Comparison of ENCODE assay signal across 38 cellular contexts in the genomic region with DNA sequence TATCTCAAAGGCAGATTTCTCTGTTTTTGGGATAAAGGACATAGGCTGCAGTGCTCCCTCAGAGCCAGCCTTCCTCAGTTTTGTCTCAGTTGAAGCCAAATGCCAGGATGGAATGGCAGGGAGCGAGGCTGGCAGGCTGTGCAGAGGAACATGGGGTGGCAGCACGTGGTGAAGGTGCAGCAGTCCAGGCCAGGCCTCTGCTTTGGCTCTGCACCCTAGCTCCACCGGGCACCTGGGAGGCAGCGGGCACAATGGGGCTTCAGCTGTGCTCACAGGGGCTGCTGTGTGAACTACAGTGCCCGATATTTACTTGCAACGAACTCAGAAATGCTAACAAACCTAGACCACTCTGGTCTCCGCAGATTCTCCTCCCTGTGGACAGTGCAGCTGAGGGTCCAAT.
"Had no signal": no experiment of that assay in that cellular context is flagged by ENCODE, and none has a peak within 500 bp of the region (broad histone marks: within the 10 kb centered on the region; RNA-seq: fewer than 3 reads in every experiment).

No MANE protein-coding gene starts in this region.

- H3K36me3 Mint-ChIP-seq: activated CD4-positive, alpha-beta memory T cell treated with anti-CD3 and anti-CD28 coated beads for 36 hours; activated naive CD4-positive, alpha-beta T cell treated with anti-CD3 and anti-CD28 coated beads, Interleukin-2, amount 50 U/mL, for 72 hours; activated naive CD8-positive, alpha-beta T cell treated with anti-CD3 and anti-CD28 coated beads for 36 hours; brain had no signal

- H3K4me1 ChIP-seq: adrenal gland, ascending aorta had no signal

- H3K4me3 ChIP-seq: adrenal gland, ascending aorta, cardiac muscle cell had no signal

- H3K9me3 Mint-ChIP-seq: activated B cell treated with CpG ODN at 0.5 μM for 24 hours; activated CD4-positive, alpha-beta memory T cell treated with anti-CD3 and anti-CD28 coated beads for 36 hours; activated CD4-positive, alpha-beta T cell treated with anti-CD3 and anti-CD28 coated beads, Interleukin-2, amount 10 ng/mL, durations not matched to agents 24 days and 14 days; activated CD8-positive, alpha-beta T cell treated with anti-CD3 and anti-CD28 coated beads for 36 hours; activated naive CD4-positive, alpha-beta T cell treated with anti-CD3 and anti-CD28 coated beads for 36 hours; activated naive CD4-positive, alpha-beta T cell treated with anti-CD3 and anti-CD28 coated beads, Interleukin-2, amount 50 U/mL, for 72 hours; activated naive CD8-positive, alpha-beta T cell treated with anti-CD3 and anti-CD28 coated beads for 36 hours; activated T-cell treated with anti-CD3 and anti-CD28 coated beads, Interleukin-2, amount 50 U/mL, for 4 hours; activated T-cell treated with anti-CD3 and anti-CD28 coated beads, Interleukin-2, amount 50 U/mL, for 72 hours; activated T-helper 1 cell treated with anti-CD3 and anti-CD28 coated beads, Interleukin-12 subunit alpha, Interleukin-12 subunit beta, Interleukin-2, Interleukin-4 antibody, amounts not matched to agents 30 ng/mL and 10 ng/mL and 1 ng/mL, durations not matched to agents 14 hours and 24 hours and 36 hours; activated T-helper 17 cell treated with anti-CD3 and anti-CD28 coated beads, Interleukin-2, amount 50 U/mL, for 72 hours; central memory CD8-positive, alpha-beta T cell; T-helper 1 cell treated with Interleukin-12 subunit alpha and Interleukin-12 subunit beta and Interleukin-4 antibody, amounts not matched to agents 30 μg/mL and 1 μg/mL, for 36 hours; T-helper 2 cell treated with Interferon-gamma antibody and Interleukin-4, amounts not matched to agents 5 μg/mL and 100 μg/mL, for 36 hours had no signal

- H3K36me3 ChIP-seq: adrenal gland, ascending aorta, cardiac muscle cell had no signal

- ATAC-seq: activated CD8-positive, alpha-beta T cell treated with anti-CD3 and anti-CD28 coated beads for 36 hours; activated naive CD4-positive, alpha-beta T cell treated with anti-CD3 and anti-CD28 coated beads, Interleukin-2, amount 50 U/mL, for 72 hours; activated T-cell treated with anti-CD3 and anti-CD28 coated beads, Interleukin-2, amount 50 U/mL, for 4 hours; activated T-cell treated with anti-CD3 and anti-CD28 coated beads, Interleukin-2, amount 50 U/mL, for 72 hours; activated T-helper 17 cell treated with anti-CD3 and anti-CD28 coated beads, Interleukin-2, amount 50 U/mL, for 72 hours had no signal

- FAIRE-seq: bronchial epithelial cell, TTC549 had no signal

- H3K27me3 ChIP-seq: adrenal gland, ascending aorta, cardiac muscle cell had no signal

- H3K27ac Mint-ChIP-seq: activated B cell treated with CpG ODN at 0.5 μM for 24 hours; activated CD4-positive, alpha-beta memory T cell treated with anti-CD3 and anti-CD28 coated beads for 36 hours; activated CD4-positive, alpha-beta T cell treated with anti-CD3 and anti-CD28 coated beads, Interleukin-2, amount 10 ng/mL, durations not matched to agents 24 days and 14 days; activated CD8-positive, alpha-beta T cell treated with anti-CD3 and anti-CD28 coated beads for 36 hours; activated naive CD4-positive, alpha-beta T cell treated with anti-CD3 and anti-CD28 coated beads for 36 hours; activated naive CD4-positive, alpha-beta T cell treated with anti-CD3 and anti-CD28 coated beads, Interleukin-2, amount 50 U/mL, for 72 hours; activated naive CD8-positive, alpha-beta T cell treated with anti-CD3 and anti-CD28 coated beads for 36 hours; activated T-cell treated with anti-CD3 and anti-CD28 coated beads, Interleukin-2, amount 50 U/mL, for 72 hours; activated T-helper 1 cell treated with anti-CD3 and anti-CD28 coated beads, Interleukin-12 subunit alpha, Interleukin-12 subunit beta, Interleukin-2, Interleukin-4 antibody, amounts not matched to agents 30 ng/mL and 10 ng/mL and 1 ng/mL, durations not matched to agents 14 hours and 24 hours and 36 hours; activated T-helper 17 cell treated with anti-CD3 and anti-CD28 coated beads, Interleukin-2, amount 50 U/mL, for 72 hours; T-helper 1 cell treated with Interleukin-12 subunit alpha and Interleukin-12 subunit beta and Interleukin-4 antibody, amounts not matched to agents 30 μg/mL and 1 μg/mL, for 36 hours; T-helper 2 cell treated with Interferon-gamma antibody and Interleukin-4, amounts not matched to agents 5 μg/mL and 100 μg/mL, for 36 hours had no signal

- H3K27ac ChIP-seq: adrenal gland, ascending aorta, cardiac muscle cell, VCaP had no signal

- H3K4me1 Mint-ChIP-seq: activated B cell treated with CpG ODN at 0.5 μM for 24 hours; activated CD4-positive, alpha-beta T cell treated with anti-CD3 and anti-CD28 coated beads, Interleukin-2, amount 10 ng/mL, durations not matched to agents 24 days and 14 days; activated naive CD8-positive, alpha-beta T cell treated with anti-CD3 and anti-CD28 coated beads for 36 hours; activated T-helper 17 cell treated with anti-CD3 and anti-CD28 coated beads, Interleukin-2, amount 50 U/mL, for 72 hours; central memory CD8-positive, alpha-beta T cell had no signal

- H3K27me3 Mint-ChIP-seq: activated B cell treated with CpG ODN at 0.5 μM for 24 hours; activated CD4-positive, alpha-beta memory T cell treated with anti-CD3 and anti-CD28 coated beads for 36 hours; activated CD4-positive, alpha-beta T cell treated with anti-CD3 and anti-CD28 coated beads, Interleukin-2, amount 10 ng/mL, durations not matched to agents 24 days and 14 days; activated CD8-positive, alpha-beta T cell treated with anti-CD3 and anti-CD28 coated beads for 36 hours; activated naive CD8-positive, alpha-beta T cell treated with anti-CD3 and anti-CD28 coated beads for 36 hours; activated T-helper 17 cell treated with anti-CD3 and anti-CD28 coated beads, Interleukin-2, amount 50 U/mL, for 72 hours; central memory CD8-positive, alpha-beta T cell had no signal

- DNase-seq: activated B cell treated with CpG ODN at 0.5 μM for 24 hours; activated CD4-positive, alpha-beta memory T cell treated with anti-CD3 and anti-CD28 coated beads for 36 hours; activated CD4-positive, alpha-beta T cell treated with anti-CD3 and anti-CD28 coated beads for 4 hours; activated CD4-positive, alpha-beta T cell treated with anti-CD3 and anti-CD28 coated beads, Interleukin-2, amount 10 ng/mL, durations not matched to agents 24 days and 14 days; activated CD4-positive, alpha-beta T cell treated with anti-CD3 and anti-CD28 coated beads, Interleukin-2, amount 50 U/mL, for 1 hour; activated CD4-positive, alpha-beta T cell treated with anti-CD3 and anti-CD28 coated beads, Interleukin-2, amount 50 U/mL, for 4 hours; activated CD4-positive, CD25-positive, alpha-beta regulatory T cell treated with anti-CD3 and anti-CD28 coated beads, Interleukin-2, amount 50 U/mL, for 72 hours; activated CD8-positive, alpha-beta memory T cell treated with anti-CD3 and anti-CD28 coated beads, Interleukin-2, amount 50 U/mL, for 4 hours; activated CD8-positive, alpha-beta T cell treated with anti-CD3 and anti-CD28 coated beads for 36 hours; activated effector memory CD4-positive, alpha-beta T cell treated with anti-CD3 and anti-CD28 coated beads, Interleukin-2, amount 50 U/mL, for 16 hours; activated gamma-delta T cell treated with Interleukin-2 at 50 U/mL for 16 hours; activated naive CD4-positive, alpha-beta T cell; activated naive CD4-positive, alpha-beta T cell treated with anti-CD3 and anti-CD28 coated beads for 36 hours; activated naive CD4-positive, alpha-beta T cell treated with anti-CD3 and anti-CD28 coated beads, Interleukin-2, amount 50 U/mL, for 16 hours; activated naive CD8-positive, alpha-beta T cell treated with anti-CD3 and anti-CD28 coated beads for 36 hours; activated T-cell treated with anti-CD3 and anti-CD28 coated beads for 4 hours; activated T-cell treated with anti-CD3 and anti-CD28 coated beads, Interleukin-2, amount 50 U/mL, for 1 hour; activated T-cell treated with anti-CD3 and anti-CD28 coated beads, Interleukin-2, amount 50 U/mL, for 4 hours; activated T-cell treated with anti-CD3 and anti-CD28 coated beads, Interleukin-2, amount 50 U/mL, for 72 hours; adrenal gland; amniotic stem cell; cerebellar nuclear complex; SW 1271; T-helper 1 cell; T-helper 2 cell; T-helper 9 cell had no signal

- H3K9me3 ChIP-seq: adrenal gland, ascending aorta had no signal

- H3K4me3 Mint-ChIP-seq: activated B cell treated with CpG ODN at 0.5 μM for 24 hours; activated CD4-positive, alpha-beta memory T cell treated with anti-CD3 and anti-CD28 coated beads for 36 hours; activated CD4-positive, alpha-beta T cell treated with anti-CD3 and anti-CD28 coated beads, Interleukin-2, amount 10 ng/mL, durations not matched to agents 24 days and 14 days; activated CD8-positive, alpha-beta T cell treated with anti-CD3 and anti-CD28 coated beads for 36 hours; activated naive CD4-positive, alpha-beta T cell treated with anti-CD3 and anti-CD28 coated beads for 36 hours; activated naive CD8-positive, alpha-beta T cell treated with anti-CD3 and anti-CD28 coated beads for 36 hours; activated T-cell treated with anti-CD3 and anti-CD28 coated beads, Interleukin-2, amount 50 U/mL, for 4 hours; activated T-cell treated with anti-CD3 and anti-CD28 coated beads, Interleukin-2, amount 50 U/mL, for 72 hours; activated T-helper 1 cell treated with anti-CD3 and anti-CD28 coated beads, Interleukin-12 subunit alpha, Interleukin-12 subunit beta, Interleukin-2, Interleukin-4 antibody, amounts not matched to agents 30 ng/mL and 10 ng/mL and 1 ng/mL, durations not matched to agents 14 hours and 24 hours and 36 hours; activated T-helper 17 cell treated with anti-CD3 and anti-CD28 coated beads, Interleukin-2, amount 50 U/mL, for 72 hours; brain; central memory CD8-positive, alpha-beta T cell; T-helper 1 cell treated with Interleukin-12 subunit alpha and Interleukin-12 subunit beta and Interleukin-4 antibody, amounts not matched to agents 30 μg/mL and 1 μg/mL, for 36 hours; T-helper 2 cell treated with Interferon-gamma antibody and Interleukin-4, amounts not matched to agents 5 μg/mL and 100 μg/mL, for 36 hours had no signal
